ENCODE assay signal across 7 cellular contexts in genomic region chr3:194204036-194204792, GRCh38.
DNase-seq lines count a peak whose midpoint lies in the region; ATAC-seq and TF ChIP-seq lines count a peak whose summit lies in the region.

No MANE protein-coding gene starts in this region.

- H3K36me3 ChIP-seq in HUES64 (ENCODE audit: insufficient read depth, low read length) = no peaks in the 10 kb centered on the region

- in situ Hi-C loops in astrocyte of the cerebellum (cut with HindIII; ENCODE audit: low sequenced_read_pairs) = no loop called here

- peak overlapping the region; percentile 48 for H3K4me3 ChIP-seq in HUES64 (ENCODE audit: low read length)
- H3K4me3 ChIP-seq in astrocyte of the cerebellum (ENCODE audit: low read depth, low read length) = peak overlapping the region; percentile 33

- H3K9me3 Mint-ChIP-seq in memory B cell = no peaks in the 10 kb centered on the region

- no peak for DNase-seq in astrocyte of the cerebellum (ENCODE audit: low read depth)
- peak in 1 of 2 donors; percentile 13 for DNase-seq in memory B cell (ENCODE audit: low spot score in 2 of 2)
- DNase-seq in glomerular visceral epithelial cell (ENCODE audit: extremely low spot score) = no peak
- no peak for DNase-seq in cerebellar nuclear complex (lab: John Stamatoyannopoulos, UW)

- WGBS in HUES64 = 3% methylated on average over 70 of the region's 70 CpGs

- no peak for TF ChIP-seq POLR2A in GM18505 (IDR thresholded peaks at IDR 0.05; ENCODE audit: borderline replicate concordance, extremely low read depth, insufficient read depth, insufficient read length)

- H3K27ac ChIP-seq in HUES64 (ENCODE audit: low read depth, low read length) = no peak overlapping the region; the same call in 1 of the 2 replicates

- peak overlapping the region; percentile 75 for H3K4me3 Mint-ChIP-seq in memory B cell

- peak; percentile 40 for ATAC-seq in GM18505 (IDR thresholded peaks at IDR 0.05; ENCODE audit: unreplicated experiment)
- ATAC-seq in memory B cell (ENCODE audit: low read depth) = peak; percentile 49
- no peak for ATAC-seq in GM18867 (IDR thresholded peaks at IDR 0.05; ENCODE audit: unreplicated experiment)

- TF ChIP-seq CTCF in astrocyte of the cerebellum (IDR thresholded peaks at IDR 0.05; ENCODE audit: low read depth, low read length, missing control alignments) = no peak

- H3K27ac Mint-ChIP-seq in memory B cell = peak overlapping the region; percentile 78

- peaks cover 18% of the 10 kb centered on the region for H3K4me1 ChIP-seq in HUES64 (ENCODE audit: insufficient read depth, low read length)

- peaks cover 28% of the 10 kb centered on the region for H3K27me3 ChIP-seq in HUES64 (ENCODE audit: insufficient read depth, low read length)

- peaks cover 13% of the 10 kb centered on the region for H3K4me1 Mint-ChIP-seq in memory B cell

- H3K9ac ChIP-seq in HUES64 (ENCODE audit: low read depth, low read length) = peak overlapping the region; percentile 74

- no peaks in the 10 kb centered on the region for H3K36me3 Mint-ChIP-seq in memory B cell

- H3K9me3 ChIP-seq in HUES64 (ENCODE audit: insufficient read depth, low read depth, low read length) = no peaks in the 10 kb centered on the region

- H3K27me3 Mint-ChIP-seq in memory B cell = peaks cover 24% of the 10 kb centered on the region
